In genomic region chr2:120012771-120013568, GRCh38 we compare ENCODE assay signal across 8 cellular contexts. TPM values are rescaled to one million over a fixed set of nuclear protein-coding genes. Genes with fewer than 3 reads are reported as not detected.
A peak's percentile ranks its signal among the peaks of the same experiment; 100 is the strongest.
DNase-seq lines count a peak whose midpoint lies in the region; ATAC-seq and TF ChIP-seq lines count a peak whose summit lies in the region.

Gene EPB41L5 (plus strand): TSS chr2:120013077. CDS start chr2:120019085, 6,008 bp downstream.

- H3K4me1 Mint-ChIP-seq in CD14-positive monocyte = peaks cover 10% of the 10 kb centered on the region
- H3K4me1 Mint-ChIP-seq in activated CD8-positive, alpha-beta T cell treated with anti-CD3 and anti-CD28 coated beads for 36 hours (ENCODE audit: low read depth) = peaks cover 14% of the 10 kb centered on the region

- H3K9me3 Mint-ChIP-seq in CD14-positive monocyte = peaks cover 0 to 2% (median 0%) of the 10 kb centered on the region in 7 donors
- H3K9me3 Mint-ChIP-seq in activated CD8-positive, alpha-beta T cell treated with anti-CD3 and anti-CD28 coated beads for 36 hours = no peaks in the 10 kb centered on the region

- peak within 1 kb of the TSS in 1 of 7 donors; percentile 69 for H3K27ac Mint-ChIP-seq in CD14-positive monocyte
- H3K27ac Mint-ChIP-seq in activated CD8-positive, alpha-beta T cell treated with anti-CD3 and anti-CD28 coated beads for 36 hours = peak within 1 kb of the TSS; percentile 29

- intact Hi-C loops in CD14-positive monocyte (cut with micrococcal nuclease) = no loop called here
- intact Hi-C loops in activated CD8-positive, alpha-beta T cell treated with anti-CD3 and anti-CD28 coated beads for 36 hours (cut with micrococcal nuclease) = loop anchor here (5.0 kb wide), 1 partner anchor 164 kb away; no protein-coding TSS in a partner anchor

- peaks cover 0 to 5% of the 10 kb centered on the region in 2 donors for H3K36me3 Mint-ChIP-seq in CD14-positive monocyte
- H3K36me3 Mint-ChIP-seq in activated CD8-positive, alpha-beta T cell treated with anti-CD3 and anti-CD28 coated beads for 36 hours (ENCODE audit: low read depth) = no peaks in the 10 kb centered on the region

- CTCF ChIA-PET in activated CD8-positive, alpha-beta T cell treated with anti-CD3 and anti-CD28 coated beads for 36 hours (lab: Charles Lee) = interaction anchor here (0.8 to 1.6 kb wide), 5 partner anchors 21 to 309 kb away, joined by 3 to 8 read pairs (median 3); no protein-coding TSS in a partner anchor

- peaks cover 30 to 49% (median 33%) of the 10 kb centered on the region in 3 donors for H3K27me3 Mint-ChIP-seq in CD14-positive monocyte (ENCODE audit: low read depth in 3 of 3)
- H3K27me3 Mint-ChIP-seq in activated CD8-positive, alpha-beta T cell treated with anti-CD3 and anti-CD28 coated beads for 36 hours = no peaks in the 10 kb centered on the region

- ATAC-seq in GM19395 (IDR thresholded peaks at IDR 0.05; ENCODE audit: unreplicated experiment) (peak; percentile 88), HG03558 (IDR thresholded peaks at IDR 0.05; ENCODE audit: extremely low read depth, unreplicated experiment) (peak; percentile 80)
- peak; percentile 96 for ATAC-seq in activated CD8-positive, alpha-beta T cell treated with anti-CD3 and anti-CD28 coated beads for 36 hours

- TF ChIP-seq CTCF in CD14-positive monocyte (IDR thresholded peaks at IDR 0.05) = no peak
- no peak for TF ChIP-seq CTCF in activated CD8-positive, alpha-beta T cell treated with anti-CD3 and anti-CD28 coated beads for 36 hours (IDR thresholded peaks at IDR 0.05)

- POLR2A ChIA-PET in activated CD8-positive, alpha-beta T cell treated with anti-CD3 and anti-CD28 coated beads for 36 hours (lab: Charles Lee) = interaction anchor here (0.6 to 0.8 kb wide), 3 partner anchors 9 to 253 kb away, joined by 3 read pairs; partner anchors contain the start of genes PTPN4 and TMEM185B

- peak within 1 kb of the TSS; percentile 77 to 87 for H3K4me3 Mint-ChIP-seq in CD14-positive monocyte
- H3K4me3 Mint-ChIP-seq in activated CD8-positive, alpha-beta T cell treated with anti-CD3 and anti-CD28 coated beads for 36 hours = peak within 1 kb of the TSS; percentile 70

- peak; percentile 52 for DNase-seq in CD14-positive monocyte (ENCODE audit: low spot score)
- peak; percentile 73 for DNase-seq in NCI-H748 treated with DMSO at 0.1 percent for 48 hours (lab: John Stamatoyannopoulos, UW)
- peak; percentile 88 for DNase-seq in activated CD8-positive, alpha-beta T cell treated with anti-CD3 and anti-CD28 coated beads for 36 hours
- peak; percentile 70 for DNase-seq in effector CD4-positive, alpha-beta T cell
- DNase-seq in medulla oblongata (ENCODE audit: extremely low spot score) = peak; percentile 96
- DNase-seq in stimulated activated CD4-positive, alpha-beta T cell treated with anti-CD3 and anti-CD28 coated beads, TNF-alpha, amount 100 ng/mL, for 48 hours (ENCODE audit: low read depth in 3 of 3) = peak; percentile 58 to 78 (median 67)

RNA-seq across cellular contexts. Expression of gene EPB41L5, which starts in this region (rescaled TPM):
- polyA plus RNA-seq in CD14-positive monocyte = 1 to 10 TPM; 2.0 to 2.4 TPM
- 1 to 10 TPM; 3.9 TPM for total RNA-seq in activated CD8-positive, alpha-beta T cell treated with anti-CD3 and anti-CD28 coated beads for 36 hours

Comparison
In these comparisons a context has a peak if more than half of its experiments do, and no peak if none do; other contexts are left out.
1. Peak in every context shown above with its lines: DNase-seq and ATAC-seq.